Comparison of ENCODE assay signal across 16 cellular contexts in genomic region chr12:70002097-70002911, GRCh38.
DNase-seq lines count a peak whose midpoint lies in the region; ATAC-seq, FAIRE-seq and TF ChIP-seq lines count a peak whose summit lies in the region.
"Had no signal": no experiment of that assay in that cellular context is flagged by ENCODE, and none has a peak within 500 bp of the region (broad histone marks: within the 10 kb centered on the region; RNA-seq: fewer than 3 reads in every experiment).

No MANE protein-coding gene starts in this region.

- H3K9me3 Mint-ChIP-seq in GM23338 = no peaks in the 10 kb centered on the region

- no peaks in the 10 kb centered on the region for H3K9me3 ChIP-seq in H1 (ENCODE audit: insufficient read depth in 2 of 2, low read depth in 1 of 2, low read length in 1 of 2)
- H3K9me3 ChIP-seq: body of pancreas, neutrophil, SJSA1 had no signal

- no peak for TF ChIP-seq RAD21 in H1 (IDR thresholded peaks at IDR 0.05 in 1 of 2, conservative IDR thresholded peaks at IDR 0.05 in 1 of 2; ENCODE audit: low read depth in 2 of 2, low read length in 2 of 2)

- H3K23ac ChIP-seq in H1 (ENCODE audit: insufficient read length) = no peak overlapping the region

- H3K14ac ChIP-seq in H1 (ENCODE audit: insufficient read length) = no peak overlapping the region

- H3F3A ChIP-seq in GM23338 (replicated peaks; ENCODE audit: low read depth) = no peaks in the 10 kb centered on the region

- H3K79me1 ChIP-seq in H1 (ENCODE audit: low read depth, low read length) = no peaks in the 10 kb centered on the region

- H2BK120ac ChIP-seq in H1 (replicated peaks; ENCODE audit: low read depth, low read length) = no peak overlapping the region

- TF ChIP-seq POLR2A in H1 (IDR thresholded peaks at IDR 0.05; ENCODE audit: control extremely low read depth in 1 of 2, low read depth in 2 of 2, low read length in 2 of 2) (no peak), erythroblast (IDR thresholded peaks at IDR 0.05; ENCODE audit: low read length) (no peak)

- H4K5ac ChIP-seq in H1 (ENCODE audit: insufficient read length, low read depth, low read length) = no peak overlapping the region

- WGBS in H1 (ENCODE audit: extremely low coverage in 1 of 2, insufficient coverage in 1 of 2, insufficient read length in 1 of 2, insufficient replicate concordance in 2 of 2, low coverage in 1 of 2, low lambda C conversion rate in 2 of 2, missing lambda C conversion rate in 1 of 2), 2 experiments = 90% methylated on average over 3 of the region's 3 CpGs; no CpG with 5 or more reads in 1 of the 2 experiments

- H3K36me3 ChIP-seq in GM23338 (ENCODE audit: insufficient read depth) (no peaks in the 10 kb centered on the region), H1 (ENCODE audit: control insufficient read depth in 2 of 4, insufficient read depth in 4 of 4, low read length in 3 of 4) (no peaks in the 10 kb centered on the region)
- H3K36me3 ChIP-seq: neutrophil, SJSA1 had no signal

- no peak overlapping the region for H3K4me3 Mint-ChIP-seq in GM23338

- H3K4me1 ChIP-seq in GM23338 (ENCODE audit: insufficient read depth) (no peaks in the 10 kb centered on the region; the same call in 1 of the 2 replicates), H1 (replicated peaks in 1 of 4; ENCODE audit: control insufficient read depth in 3 of 4, insufficient read depth in 4 of 4, low read length in 3 of 4) (no peaks in the 10 kb centered on the region; a peak in 1 of 7 replicates)
- H3K4me1 ChIP-seq: body of pancreas, SJSA1 had no signal

- TF ChIP-seq EP300 in H1 (IDR thresholded peaks at IDR 0.05; ENCODE audit: borderline replicate concordance in 1 of 2, low read depth in 2 of 2, low read length in 2 of 2) = no peak

- no peak overlapping the region for H2BK5ac ChIP-seq in H1 (ENCODE audit: low read depth, low read length)

- no peaks in the 10 kb centered on the region; the same call in 1 of the 2 replicates for H3K9me2 ChIP-seq in GM23338 (ENCODE audit: insufficient read depth)

- CTCF ChIA-PET in H1 (lab: Charles Lee; ENCODE audit: partially characterized antibody) = interaction anchor here (0.7 kb wide), 1 partner anchor 18 kb away, joined by 3 read pairs; no protein-coding TSS in a partner anchor
- CTCF ChIA-PET in HEK293T (lab: Yijun Ruan, JAX) = no interaction called here

- no peak overlapping the region for H2BK20ac ChIP-seq in H1 (ENCODE audit: low read length)

- no peak overlapping the region for H3K4me2 ChIP-seq in GM23338
- no peak overlapping the region for H3K4me2 ChIP-seq in H1 (ENCODE audit: insufficient read depth in 1 of 2, low read depth in 2 of 2, low read length in 2 of 2)

- peak overlapping the region; percentile 63 for H2AFZ ChIP-seq in GM23338
- peak overlapping the region; percentile 61; the same call in 1 of the 2 replicates for H2AFZ ChIP-seq in H1 (ENCODE audit: low read length)

- no peak overlapping the region for H3K9ac ChIP-seq in H1 (replicated peaks in 1 of 4; ENCODE audit: extremely low read depth in 1 of 4, low read depth in 3 of 4, low read length in 3 of 4)

- H3K18ac ChIP-seq in H1 (ENCODE audit: extremely low read depth, low read length) = no peak overlapping the region

- no peak overlapping the region for H2AK5ac ChIP-seq in H1 (ENCODE audit: low read depth, low read length)

- H3K4ac ChIP-seq in H1 (replicated peaks; ENCODE audit: insufficient read length, low read depth, low read length) = no peak overlapping the region

- H4K8ac ChIP-seq in H1 (ENCODE audit: extremely low read depth, insufficient read depth, low read length) = no peak overlapping the region

- H2BK15ac ChIP-seq in H1 (ENCODE audit: low read length) = no peak overlapping the region

- no peak overlapping the region for H3K27ac ChIP-seq in GM23338 (ENCODE audit: low read depth)
- peak overlapping the region; percentile 28; the same call in 1 of the 2 replicates for H3K27ac ChIP-seq in H1 (ENCODE audit: low read depth, low read length)
- H3K27ac ChIP-seq in skin epidermis = peak overlapping the region in 17 of 21 experiments; percentile 2 to 81 (median 62)
- H3K27ac ChIP-seq: body of pancreas, neutrophil, SJSA1 had no signal

- H3K27me3 ChIP-seq in GM23338 (ENCODE audit: insufficient read depth) = no peaks in the 10 kb centered on the region
- H3K27me3 ChIP-seq in H1 (replicated peaks in 1 of 4; ENCODE audit: control insufficient read depth in 3 of 4, extremely low read depth in 1 of 4, insufficient read depth in 3 of 4, low read length in 3 of 4) = no peaks in the 10 kb centered on the region
- H3K27me3 ChIP-seq: body of pancreas, neutrophil, SJSA1 had no signal

- H3K79me2 ChIP-seq in GM23338 (replicated peaks; ENCODE audit: insufficient read depth) (no peaks in the 10 kb centered on the region), H1 (ENCODE audit: control insufficient read depth in 1 of 2, insufficient read depth in 2 of 2, low read length in 2 of 2) (no peaks in the 10 kb centered on the region)

- no peak overlapping the region for H4K91ac ChIP-seq in H1 (replicated peaks; ENCODE audit: insufficient read length, low read length)

- H3K23me2 ChIP-seq in H1 (ENCODE audit: low read depth, low read length) = no peaks in the 10 kb centered on the region

- no peak overlapping the region for H3K4me3 ChIP-seq in GM23338
- no peak overlapping the region for H3K4me3 ChIP-seq in H1 (ENCODE audit: extremely low read depth in 1 of 4, insufficient read depth in 2 of 4, low read depth in 3 of 4, low read length in 4 of 4)
- H3K4me3 ChIP-seq in skin epidermis = no peak overlapping the region
- H3K4me3 ChIP-seq: body of pancreas, SJSA1 had no signal

- no peak overlapping the region for H3K27ac Mint-ChIP-seq in GM23338

- no peaks in the 10 kb centered on the region for H3K36me3 Mint-ChIP-seq in GM23338 (ENCODE audit: low read depth)

- H3K4me1 Mint-ChIP-seq in GM23338 = 0 out of 3 replicates have a peak, but pooled peaks cover 4% of the 10 kb centered on the region

- TF ChIP-seq CTCF in GM23338 (conservative IDR thresholded peaks at IDR 0.05; ENCODE audit: low read depth in 2 of 2) (no peak), H1 (IDR thresholded peaks at IDR 0.05; ENCODE audit: control extremely low read depth in 1 of 3, insufficient read depth in 1 of 3, low read depth in 1 of 3, low read length in 3 of 3) (no peak)

- POLR2A ChIA-PET in H1 (lab: Charles Lee; ENCODE audit: partially characterized antibody) (interaction anchor here (1.5 kb wide), 1 partner anchor 10 kb away, joined by 3 read pairs; no protein-coding TSS in a partner anchor), HEK293T (lab: Yijun Ruan, JAX) (no interaction called here)

- H3K27me3 Mint-ChIP-seq in GM23338 (ENCODE audit: insufficient read depth, low read depth, poor library complexity) = peaks cover 2% of the 10 kb centered on the region

- no peak for DNase-seq in GM23338 (ENCODE audit: low spot score)
- no peak for DNase-seq in H1 (ENCODE audit: low read depth in 1 of 2, low spot score in 2 of 2)
- DNase-seq in left kidney (ENCODE audit: low read depth, low spot score) = peak; percentile 12
- DNase-seq in HEK293T (ENCODE audit: extremely low spot score) = no peak
- DNase-seq in COR-L47 (lab: John Stamatoyannopoulos, UW) = no peak
- no peak for DNase-seq in erythroblast (lab: John Stamatoyannopoulos, UW)
- no peak for DNase-seq in NCI-H1048 (lab: John Stamatoyannopoulos, UW)
- DNase-seq: activated gamma-delta T cell treated with Interleukin-2 at 50 U/mL for 16 hours, DMS153, glutamatergic neuron, kidney, NCI-H2081 had no signal

- ATAC-seq in GM23338 = no peak
- ATAC-seq: body of pancreas had no signal

- H2BK12ac ChIP-seq in H1 (ENCODE audit: low read depth, low read length) = no peak overlapping the region

- FAIRE-seq in H1 (lab: Jason Lieb, UNC) = no peak
- FAIRE-seq: kidney had no signal

- H3K56ac ChIP-seq in H1 (replicated peaks; ENCODE audit: insufficient read length, low read depth, low read length) = no peak overlapping the region

- H4K20me1 ChIP-seq in GM23338 (replicated peaks; ENCODE audit: insufficient read depth) = no peaks in the 10 kb centered on the region
- H4K20me1 ChIP-seq in H1 (replicated peaks in 1 of 2; ENCODE audit: control insufficient read depth in 1 of 2, insufficient read depth in 2 of 2, low read length in 2 of 2) = no peaks in the 10 kb centered on the region

TF ChIP-seq in GM23338, 12 proteins besides CTCF, POLR2A, EP300 and RAD21 (continues in another document):
- TF ChIP-seq ETS1 (IDR thresholded peaks at IDR 0.05) (no peak), EZH2 (IDR thresholded peaks at IDR 0.05; ENCODE audit: low read depth, unreplicated experiment) (no peak)

TF ChIP-seq in H1, 55 proteins besides CTCF, POLR2A, EP300 and RAD21 (continues in another document):
- TF ChIP-seq RXRA (IDR thresholded peaks at IDR 0.05; ENCODE audit: insufficient read depth, low read depth, low read length) = no peak
- TF ChIP-seq RNF2 (IDR thresholded peaks at IDR 0.05; ENCODE audit: borderline replicate concordance, low read depth, low read length, missing control alignments, poor library complexity, severe bottlenecking) = no peak
- no peak for TF ChIP-seq CHD1 (IDR thresholded peaks at IDR 0.05; ENCODE audit: low read depth, low read length)
- TF ChIP-seq CTBP2 (IDR thresholded peaks at IDR 0.05; ENCODE audit: borderline replicate concordance, insufficient read depth, insufficient read length, low read length) = no peak
- no peak for TF ChIP-seq BRCA1 (IDR thresholded peaks at IDR 0.05; ENCODE audit: low read depth, low read length)
- TF ChIP-seq BACH1 (IDR thresholded peaks at IDR 0.05; ENCODE audit: low read length) = no peak
- TF ChIP-seq JUND (IDR thresholded peaks at IDR 0.05; ENCODE audit: low read length) = no peak
- TF ChIP-seq NANOG (IDR thresholded peaks at IDR 0.05; ENCODE audit: insufficient read depth, low read depth, low read length, poor library complexity, severe bottlenecking) = no peak

TF ChIP-seq in HEK293T, 16 proteins besides CTCF, POLR2A, EP300 and RAD21:
- TF ChIP-seq L3MBTL2 (conservative IDR thresholded peaks at IDR 0.05) = no peak
- no peak for TF ChIP-seq TARDBP (IDR thresholded peaks at IDR 0.05)
- no peak for TF ChIP-seq CTBP1 (IDR thresholded peaks at IDR 0.05; ENCODE audit: borderline replicate concordance)
TF ChIP-seq in HEK293T: peak in this region for 0.
